Comparison of ENCODE assay signal across 8 cellular contexts in genomic region chr12:108129017-108129812, GRCh38. TPM values are rescaled to one million over a fixed set of nuclear protein-coding genes. Genes with fewer than 3 reads are reported as not detected.
A peak's percentile ranks its signal among the peaks of the same experiment; 100 is the strongest.
DNase-seq lines count a peak whose midpoint lies in the region; ATAC-seq lines count a peak whose summit lies in the region.

TSS of gene WSCD2 (plus strand) at chr12:108129288. CDS start at chr12:108195833, 66,545 bp downstream.

- H3K4me2 ChIP-seq in trophoblast cell (ENCODE audit: low read length) = peak within 1 kb of the TSS; percentile 71

- H3K79me1 ChIP-seq in trophoblast cell (ENCODE audit: low read length) = no peaks in the 10 kb centered on the region

- H2BK12ac ChIP-seq in trophoblast cell (ENCODE audit: low read length) = no peak within 1 kb of the TSS

- H2BK120ac ChIP-seq in trophoblast cell (ENCODE audit: insufficient read depth, low read length, poor library complexity) = no peak within 1 kb of the TSS

- no CpG with 5 or more reads among the region's 74 CpGs for WGBS in trophoblast cell (ENCODE audit: extremely low coverage, insufficient coverage, insufficient read length)

- H3K27me3 ChIP-seq in adipocyte (replicated peaks; ENCODE audit: control insufficient read depth, insufficient read depth, low read length) = peaks cover 63% of the 10 kb centered on the region
- no peaks in the 10 kb centered on the region for H3K27me3 ChIP-seq in trophoblast cell (ENCODE audit: insufficient read depth, low read length)

- H4K12ac ChIP-seq in trophoblast cell (ENCODE audit: low read depth, low read length) = no peak within 1 kb of the TSS

- H4K8ac ChIP-seq in trophoblast cell (ENCODE audit: low read depth, low read length) = no peak within 1 kb of the TSS

- H3K4me1 ChIP-seq in adipocyte (ENCODE audit: control insufficient read depth, insufficient read depth, low read length) (no peaks in the 10 kb centered on the region), trophoblast cell (ENCODE audit: control insufficient read depth in 1 of 2, insufficient read depth in 2 of 2, low read length in 2 of 2) (peaks cover 0 to 3% of the 10 kb centered on the region in 2 experiments)

- no peak within 1 kb of the TSS for H3K27ac ChIP-seq in trophoblast cell (ENCODE audit: low read depth, low read length)

- no peak within 1 kb of the TSS for H2BK5ac ChIP-seq in trophoblast cell (ENCODE audit: low read depth, low read length, poor library complexity)

- H4K91ac ChIP-seq in trophoblast cell (ENCODE audit: low read depth, low read length) = no peak within 1 kb of the TSS

- H2AK5ac ChIP-seq in trophoblast cell (ENCODE audit: low read length) = no peak within 1 kb of the TSS

- no peak within 1 kb of the TSS for H3K4ac ChIP-seq in trophoblast cell (ENCODE audit: low read depth, low read length)

- no peak for ATAC-seq in HG02938 (IDR thresholded peaks at IDR 0.05; ENCODE audit: unreplicated experiment)
- ATAC-seq in GM21529 (IDR thresholded peaks at IDR 0.05; ENCODE audit: unreplicated experiment) = no peak

- no peak within 1 kb of the TSS for H3K23ac ChIP-seq in trophoblast cell (ENCODE audit: low read length)

- H3K9me3 ChIP-seq in adipocyte (ENCODE audit: control insufficient read depth, low read length) (peaks cover 3% of the 10 kb centered on the region), trophoblast cell (ENCODE audit: insufficient read depth, low read depth, low read length) (no peaks in the 10 kb centered on the region)

- peak within 1 kb of the TSS; percentile 39 for H2AFZ ChIP-seq in trophoblast cell (ENCODE audit: insufficient read depth, low read length, poor library complexity)

- no peak within 1 kb of the TSS for H3K9ac ChIP-seq in adipocyte (ENCODE audit: low read length)
- H3K9ac ChIP-seq in trophoblast cell (ENCODE audit: low read length) = no peak within 1 kb of the TSS

- no peak within 1 kb of the TSS for H3K18ac ChIP-seq in trophoblast cell (ENCODE audit: low read length)

- no peaks in the 10 kb centered on the region for H3K79me2 ChIP-seq in trophoblast cell (ENCODE audit: control insufficient read depth, insufficient read depth, low read length, poor library complexity)

- DNase-seq in DMS153 treated with DMSO at 0.1 percent for 48 hours (lab: John Stamatoyannopoulos, UW; ENCODE audit: unreplicated experiment) (peak; percentile 7), NCI-H187 treated with DMSO at 0.1 percent for 48 hours (lab: John Stamatoyannopoulos, UW) (peak; percentile 61), adipocyte (ENCODE audit: low read depth) (peak; percentile 41), hepatic stellate cell (ENCODE audit: low spot score) (peak; percentile 28), trophoblast cell (peak in 1 of 2 donors; percentile 26)
- DNase-seq in activated CD4-positive, CD25-positive, alpha-beta regulatory T cell (lab: John Stamatoyannopoulos, UW) = no peak

- H3K36me3 ChIP-seq in adipocyte (ENCODE audit: control insufficient read depth, insufficient read depth, low read length, severe bottlenecking) = no peaks in the 10 kb centered on the region
- H3K36me3 ChIP-seq in trophoblast cell (ENCODE audit: control insufficient read depth in 1 of 2, insufficient read depth in 2 of 2, low read length in 2 of 2) = no peaks in the 10 kb centered on the region

- H3K4me3 ChIP-seq in adipocyte (ENCODE audit: low read length) (peak within 1 kb of the TSS; percentile 70), trophoblast cell (ENCODE audit: low read depth, low read length) (peak within 1 kb of the TSS; percentile 60)

- no peak within 1 kb of the TSS for H3K14ac ChIP-seq in trophoblast cell (ENCODE audit: low read length)

RNA-seq across cellular contexts. Expression of gene WSCD2, which starts in this region (rescaled TPM):
- polyA plus RNA-seq in trophoblast cell (2013) = 0.03 and 0.08 TPM in 2 replicates

Comparison
In these comparisons a context has a peak if more than half of its experiments do, and no peak if none do; other contexts are left out.
1. DNase-seq: peak in DMS153 treated with DMSO at 0.1 percent for 48 hours (single experiment), NCI-H187 treated with DMSO at 0.1 percent for 48 hours (single experiment), adipocyte (single experiment) and hepatic stellate cell (single experiment); none in activated CD4-positive, CD25-positive, alpha-beta regulatory T cell (0 of 4).